ENCODE assay signal across 19 cellular contexts in genomic region chr4:158139086-158139485, GRCh38. TPM values are rescaled to one million over a fixed set of nuclear protein-coding genes. Genes with fewer than 3 reads are reported as not detected.
DNase-seq lines count a peak whose midpoint lies in the region; TF ChIP-seq lines count a peak whose summit lies in the region.
"Had no signal": no experiment of that assay in that cellular context is flagged by ENCODE, and none has a peak within 500 bp of the region (broad histone marks: within the 10 kb centered on the region; RNA-seq: fewer than 3 reads in every experiment).

No MANE protein-coding gene starts in this region.

- H3K36me3 Mint-ChIP-seq in MCF 10A (ENCODE audit: insufficient read depth, unreplicated experiment): no peaks in the 10 kb centered on the region
- H3K36me3 Mint-ChIP-seq: CD4-positive, CD25-positive, alpha-beta regulatory T cell had no signal

- H3K36me3 ChIP-seq in mammary epithelial cell (ENCODE audit: insufficient read depth, low read length) (peaks cover 3% of the 10 kb centered on the region), trophoblast cell (ENCODE audit: control insufficient read depth in 1 of 2, insufficient read depth in 2 of 2, low read length in 2 of 2) (no peaks in the 10 kb centered on the region), stomach (no peaks in the 10 kb centered on the region)

- no peaks in the 10 kb centered on the region for H3K27me3 Mint-ChIP-seq in MCF 10A (ENCODE audit: insufficient read depth, unreplicated experiment)
- H3K27me3 Mint-ChIP-seq: B cell; CD4-positive, CD25-positive, alpha-beta regulatory T cell; IgD-negative memory B cell had no signal

- dilution Hi-C loops in mammary epithelial cell (cut with HindIII; ENCODE audit: low sequenced_read_pairs): no loop called here

- POLR2A ChIA-PET in MCF 10A (lab: Yijun Ruan, JAX): no interaction called here

- no peak overlapping the region for H3K23ac ChIP-seq in trophoblast cell (ENCODE audit: low read length)

- no peak for TF ChIP-seq EP300 in stomach (IDR thresholded peaks at IDR 0.05)

- peaks cover 4% of the 10 kb centered on the region for H3K79me1 ChIP-seq in trophoblast cell (ENCODE audit: low read length)

- H3K4me1 ChIP-seq in mammary epithelial cell (ENCODE audit: insufficient read depth, low read length) (no peaks in the 10 kb centered on the region), trophoblast cell (ENCODE audit: control insufficient read depth in 1 of 2, insufficient read depth in 2 of 2, low read length in 2 of 2) (no peaks in the 10 kb centered on the region), stomach (peaks cover 0 to 7% (median 0%) of the 10 kb centered on the region in 4 donors)
- H3K4me1 ChIP-seq: Caco-2 had no signal

- H2BK5ac ChIP-seq in trophoblast cell (ENCODE audit: low read depth, low read length, poor library complexity): no peak overlapping the region

- H3K4me2 ChIP-seq in mammary epithelial cell (ENCODE audit: insufficient read depth, low read depth, low read length) (peak overlapping the region; percentile 64), trophoblast cell (ENCODE audit: low read length) (no peak overlapping the region)

- TF ChIP-seq POLR2A in stomach (IDR thresholded peaks at IDR 0.05): no peak

- no peak overlapping the region for H3K27ac Mint-ChIP-seq in MCF 10A (ENCODE audit: low read depth, unreplicated experiment)
- H3K27ac Mint-ChIP-seq: B cell; CD4-positive, CD25-positive, alpha-beta regulatory T cell had no signal

- H3K4ac ChIP-seq in trophoblast cell (ENCODE audit: low read depth, low read length): no peak overlapping the region

- no peaks in the 10 kb centered on the region for H3K9me3 Mint-ChIP-seq in MCF 10A (ENCODE audit: unreplicated experiment)
- H3K9me3 Mint-ChIP-seq: IgD-negative memory B cell had no signal

- H2BK12ac ChIP-seq in trophoblast cell (ENCODE audit: low read length): no peak overlapping the region

- no peak overlapping the region for H3K14ac ChIP-seq in trophoblast cell (ENCODE audit: low read length)

- 11% methylated on average over 5 of the region's 5 CpGs for WGBS in mammary epithelial cell (ENCODE audit: low coverage, missing lambda C conversion rate)
- WGBS in trophoblast cell (ENCODE audit: extremely low coverage, insufficient coverage, insufficient read length): no CpG with 5 or more reads among the region's 5 CpGs
- WGBS in stomach, 5 donors: 68 to 76% (median 74%) methylated on average over 5 of the region's 5 CpGs

- H3K27me3 ChIP-seq in mammary epithelial cell (ENCODE audit: insufficient read depth, low read length) (no peaks in the 10 kb centered on the region), trophoblast cell (ENCODE audit: insufficient read depth, low read length) (no peaks in the 10 kb centered on the region), stomach (no peaks in the 10 kb centered on the region)

- peak overlapping the region; percentile 66 for H3K27ac ChIP-seq in mammary epithelial cell (ENCODE audit: insufficient read depth, low read depth, low read length)
- peak overlapping the region; percentile 47 for H3K27ac ChIP-seq in trophoblast cell (ENCODE audit: low read depth, low read length)
- H3K27ac ChIP-seq in stomach: no peak overlapping the region
- H3K27ac ChIP-seq: 22Rv1, SK-N-MC had no signal

- no peak overlapping the region for H2AK5ac ChIP-seq in trophoblast cell (ENCODE audit: low read length)

- H4K91ac ChIP-seq in trophoblast cell (ENCODE audit: low read depth, low read length): no peak overlapping the region

- BruUV-seq in mammary epithelial cell (replicated peaks; lab: Mats Ljungman, UMichigan): no TSS peak
- no TSS peak for BruUV-seq in MCF 10A (replicated peaks; lab: Mats Ljungman, UMichigan)

- TF ChIP-seq CTCF in mammary epithelial cell (conservative IDR thresholded peaks at IDR 0.05 in 1 of 2, IDR thresholded peaks at IDR 0.05 in 1 of 2; ENCODE audit: extremely low read depth in 1 of 2, insufficient read depth in 1 of 2, low read depth in 1 of 2, low read length in 2 of 2) (no peak), MCF 10A (IDR thresholded peaks at IDR 0.05; ENCODE audit: unreplicated experiment) (no peak), astrocyte of the spinal cord (IDR thresholded peaks at IDR 0.05; ENCODE audit: low read depth, low read length) (no peak), stomach (IDR thresholded peaks at IDR 0.05) (no peak)

- H2BK120ac ChIP-seq in trophoblast cell (ENCODE audit: insufficient read depth, low read length, poor library complexity): no peak overlapping the region

- H3K9ac ChIP-seq in mammary epithelial cell (ENCODE audit: insufficient read depth, low read length) (peak overlapping the region; percentile 32), trophoblast cell (ENCODE audit: low read length) (no peak overlapping the region)

- H4K8ac ChIP-seq in trophoblast cell (ENCODE audit: low read depth, low read length): no peak overlapping the region

- H4K12ac ChIP-seq in trophoblast cell (ENCODE audit: low read depth, low read length): no peak overlapping the region

- H4K20me1 ChIP-seq in mammary epithelial cell (ENCODE audit: insufficient read depth, low read length): no peaks in the 10 kb centered on the region

- no peak overlapping the region for H3K4me3 Mint-ChIP-seq in MCF 10A (ENCODE audit: unreplicated experiment)
- H3K4me3 Mint-ChIP-seq: B cell; CD4-positive, CD25-positive, alpha-beta regulatory T cell; IgD-negative memory B cell had no signal

- in situ Hi-C loops in mammary epithelial cell (cut with MboI; ENCODE audit: low sequenced_read_pairs in 2 of 2): no loop called here
- in situ Hi-C loops in astrocyte of the spinal cord (cut with HindIII; ENCODE audit: low sequenced_read_pairs): no loop called here

- CTCF ChIA-PET in mammary epithelial cell (lab: Charles Lee; ENCODE audit: low non-redundant PET): no interaction called here
- CTCF ChIA-PET in MCF 10A (lab: Yijun Ruan, JAX): interaction anchor here (1.0 kb wide), 1 partner anchor 32 kb away, joined by 3 read pairs; no protein-coding TSS in a partner anchor

- peaks cover 5% of the 10 kb centered on the region for H3K4me1 Mint-ChIP-seq in MCF 10A (ENCODE audit: insufficient read depth, unreplicated experiment)
- H3K4me1 Mint-ChIP-seq: B cell; CD4-positive, CD25-positive, alpha-beta regulatory T cell; IgD-negative memory B cell had no signal

- H3K18ac ChIP-seq in trophoblast cell (ENCODE audit: low read length): no peak overlapping the region

- H3K79me2 ChIP-seq in mammary epithelial cell (ENCODE audit: insufficient read depth, low read length): peaks cover 68% of the 10 kb centered on the region
- H3K79me2 ChIP-seq in trophoblast cell (ENCODE audit: control insufficient read depth, insufficient read depth, low read length, poor library complexity): no peaks in the 10 kb centered on the region

- H3K9me3 ChIP-seq in mammary epithelial cell (replicated peaks; ENCODE audit: insufficient read depth, low read length) (no peaks in the 10 kb centered on the region), trophoblast cell (ENCODE audit: insufficient read depth, low read depth, low read length) (no peaks in the 10 kb centered on the region), stomach (no peaks in the 10 kb centered on the region)
- H3K9me3 ChIP-seq: Caco-2 had no signal

- H3K4me3 ChIP-seq in mammary epithelial cell (replicated peaks in 1 of 3; ENCODE audit: insufficient read depth in 1 of 3, low read depth in 2 of 3, low read length in 3 of 3) (peak overlapping the region in 2 of 3 experiments; percentile 26 to 34), astrocyte of the spinal cord (ENCODE audit: low read depth, low read length) (no peak overlapping the region), trophoblast cell (ENCODE audit: low read depth, low read length) (no peak overlapping the region), stomach (no peak overlapping the region)
- H3K4me3 ChIP-seq: SK-N-MC had no signal

- intact Hi-C loops in mammary epithelial cell (cut with micrococcal nuclease): no loop called here
- intact Hi-C loops in MCF 10A (cut with micrococcal nuclease): no loop called here
- intact Hi-C loops in stomach (cut with DNase I; ENCODE audit: low total_unique reads): no loop called here

- H2AFZ ChIP-seq in mammary epithelial cell (ENCODE audit: low read depth, low read length) (peak overlapping the region; percentile 71), trophoblast cell (ENCODE audit: insufficient read depth, low read length, poor library complexity) (no peak overlapping the region)

- peak; percentile 54 for DNase-seq in mammary epithelial cell
- DNase-seq in MCF 10A (ENCODE audit: unreplicated experiment): no peak
- DNase-seq in astrocyte of the spinal cord (ENCODE audit: low read depth, low spot score): peak; percentile 12
- peak; percentile 73 to 93 for DNase-seq in trophoblast cell
- no peak for DNase-seq in inferior parietal cortex (ENCODE audit: extremely low spot score)
- no peak for DNase-seq in NCI-H748 (lab: John Stamatoyannopoulos, UW; ENCODE audit: unreplicated experiment)
- DNase-seq in NCI-H82 (lab: John Stamatoyannopoulos, UW): no peak
- no peak for DNase-seq in stomach
- DNase-seq: Caco-2; CD4-positive, CD25-positive, alpha-beta regulatory T cell; H7; Kasumi-1; NCI-H1417 treated with DMSO at 0.1 percent for 48 hours; NCI-H2029; NCI-H2171 treated with DMSO at 0.1 percent for 48 hours had no signal

RNA-seq across cellular contexts. Expression of gene GASK1B, which starts 33.7 kb away (rescaled TPM):
- total RNA-seq in mammary epithelial cell (10 to 100 TPM; 13.5 to 27.2 TPM), MCF 10A (2022) (7.2 and 9.7 TPM in 2 replicates), stomach (100 to 1,000 TPM in 1 of 5 donors, 10 to 100 TPM in 3, 1 to 10 TPM in 1; 4.3 to 128 (median 20.1) TPM)
- polyA plus RNA-seq in mammary epithelial cell (8.1 TPM), stomach (10 to 100 TPM in 1 of 3 donors, 1 to 10 TPM in 2; 2.4 to 12.4 (median 8.9) TPM)
- 12.1 TPM for polyA minus RNA-seq in mammary epithelial cell
- polyA plus RNA-seq in trophoblast cell (2013): 20.2 and 21.5 TPM in 2 replicates
- total RNA-seq: CD4-positive, CD25-positive, alpha-beta regulatory T cell had no signal
- polyA plus RNA-seq: CD4-positive, CD25-positive, alpha-beta regulatory T cell had no signal

Comparison
In these comparisons a context has a peak if more than half of its experiments do, and no peak if none do; other contexts are left out.
1. DNase-seq: peak in mammary epithelial cell (single experiment), astrocyte of the spinal cord (single experiment) and trophoblast cell (2 of 2); none in MCF 10A (single experiment), inferior parietal cortex (single experiment), NCI-H748 (single experiment), NCI-H82 (single experiment) and stomach (single experiment).
2. H3K27ac ChIP-seq: peak in mammary epithelial cell (single experiment) and trophoblast cell (single experiment); none in stomach (0 of 5).
3. H3K4me3 ChIP-seq: peak in mammary epithelial cell (2 of 3); none in astrocyte of the spinal cord (single experiment), trophoblast cell (single experiment) and stomach (0 of 4).